25 cellular contexts compared by ENCODE assay signal in genomic region chr5:174796711-174797192, GRCh38.
A peak's percentile ranks its signal among the peaks of the same experiment; 100 is the strongest.
DNase-seq lines count a peak whose midpoint lies in the region; ATAC-seq, FAIRE-seq and TF ChIP-seq lines count a peak whose summit lies in the region.
"Had no signal": no experiment of that assay in that cellular context is flagged by ENCODE, and none has a peak within 500 bp of the region (broad histone marks: within the 10 kb centered on the region; RNA-seq: fewer than 3 reads in every experiment).

No MANE protein-coding gene starts in this region.

- H4K20me1 ChIP-seq in HepG2 (ENCODE audit: insufficient read depth, low read length) = no peaks in the 10 kb centered on the region
- H4K20me1 ChIP-seq: BLaER1 treated with 17β-estradiol and CSF1 and Interleukin-3, amounts not matched to agents 10 nM and 100 nM had no signal

- in situ Hi-C loops in HepG2 (cut with HindIII; ENCODE audit: extremely low pct_ligation_motif_present, low pct_unique_long_range_greater_than_20kb) = loop anchor here (5.0 kb wide), 1 partner anchor 379 kb away; no protein-coding TSS in a partner anchor

- intact Hi-C loops in HepG2 (cut with micrococcal nuclease; ENCODE audit: unreplicated experiment) = no loop called here
- intact Hi-C loops in right lobe of liver (cut with DNase I) = loop anchor here in 1 of 2 donors (10.0 kb wide), 1 partner anchor 372 kb away; no protein-coding TSS in a partner anchor

- H3K4me3 ChIP-seq in HepG2 (replicated peaks in 1 of 3; ENCODE audit: insufficient read depth in 1 of 3, low read depth in 2 of 3, low read length in 3 of 3) (no peak overlapping the region), right lobe of liver (no peak overlapping the region)
- H3K4me3 ChIP-seq: A549; BLaER1 treated with 17β-estradiol and CSF1 and Interleukin-3, amounts not matched to agents 10 nM and 100 nM; GM23248 had no signal

- H3K27me3 ChIP-seq in HepG2 (ENCODE audit: control insufficient read depth in 1 of 2, insufficient read depth in 2 of 2, low read length in 2 of 2) (peaks cover 1 to 19% of the 10 kb centered on the region in 2 experiments; a peak in 3 of 5 replicates), right lobe of liver (peaks cover 0 to 12% of the 10 kb centered on the region in 2 donors)
- H3K27me3 ChIP-seq: BLaER1 treated with 17β-estradiol and CSF1 and Interleukin-3, amounts not matched to agents 10 nM and 100 nM had no signal

- ATAC-seq in HepG2 = no peak
- no peak for ATAC-seq in right lobe of liver
- ATAC-seq in HG03280 (IDR thresholded peaks at IDR 0.05; ENCODE audit: unreplicated experiment) = no peak
- ATAC-seq: A549, HCT116 had no signal

- no peak for DNase-seq in HepG2 (ENCODE audit: low spot score)
- DNase-seq in right lobe of liver = no peak
- peak; percentile 73 for DNase-seq in M059J (ENCODE audit: low read depth)
- DNase-seq in islet precursor cell = peak; percentile 46
- no peak for DNase-seq in H4 (ENCODE audit: low spot score)
- no peak for DNase-seq in nephron progenitor cell
- DNase-seq: ACHN; AML-193; BE2C; CD4-positive, alpha-beta T cell; CD8-positive, alpha-beta memory T cell; DMS 273 treated with DMSO at 0.1 percent for 48 hours; DMS79; GM23248; H9 had no signal

- BruUV-seq in HepG2 (replicated peaks; lab: Mats Ljungman, UMichigan) = no TSS peak

- TF ChIP-seq EP300 in HepG2 (IDR thresholded peaks at IDR 0.05; ENCODE audit: low read depth in 2 of 2, low read length in 2 of 2) (no peak), HepG2 (CRISPR knock-in tag; IDR thresholded peaks at IDR 0.05; ENCODE audit: borderline replicate concordance) (no peak)

- H3K9me3 ChIP-seq in HepG2 (ENCODE audit: low read length) (no peaks in the 10 kb centered on the region), right lobe of liver (no peaks in the 10 kb centered on the region)
- H3K9me3 ChIP-seq: A549, BE2C had no signal

- 7% methylated on average over 6 of the region's 7 CpGs for WGBS in HepG2 (ENCODE audit: low lambda C conversion rate)
- WGBS in right lobe of liver (ENCODE audit: insufficient coverage, low coverage, low lambda C conversion rate, missing lambda C conversion rate) = 33% methylated on average over 3 of the region's 7 CpGs

- no peaks in the 10 kb centered on the region for H3K79me2 ChIP-seq in HepG2 (ENCODE audit: insufficient read depth, low read length)

- H3K4me1 ChIP-seq in HepG2 (ENCODE audit: insufficient read depth, low read length) = no peaks in the 10 kb centered on the region
- no peaks in the 10 kb centered on the region for H3K4me1 ChIP-seq in right lobe of liver
- H3K4me1 ChIP-seq: A549, BE2C had no signal

- H3K27ac ChIP-seq in HepG2 (ENCODE audit: extremely low read length, insufficient read depth, low read length) (no peak overlapping the region), right lobe of liver (no peak overlapping the region)
- H3K27ac ChIP-seq: 22Rv1; A549; BLaER1 treated with 17β-estradiol and CSF1 and Interleukin-3, amounts not matched to agents 10 nM and 100 nM; GM23248 had no signal

- no peak for FAIRE-seq in HepG2 (lab: Jason Lieb, UNC)
- FAIRE-seq: A549, D721Med, G401.6, GM12892, H1 had no signal

- TF ChIP-seq POLR2A in HepG2 (IDR thresholded peaks at IDR 0.05; ENCODE audit: insufficient read depth in 1 of 2, low read depth in 2 of 2, low read length in 2 of 2) = no peak
- no peak for TF ChIP-seq POLR2A in right lobe of liver (IDR thresholded peaks at IDR 0.05)

- POLR2A ChIA-PET in HepG2 (lab: Yijun Ruan, JAX) = no interaction called here

- no peaks in the 10 kb centered on the region for H3K36me3 ChIP-seq in HepG2 (replicated peaks in 1 of 2; ENCODE audit: control insufficient read depth in 1 of 2, insufficient read depth in 2 of 2, low read length in 2 of 2)
- no peaks in the 10 kb centered on the region for H3K36me3 ChIP-seq in right lobe of liver
- H3K36me3 ChIP-seq: BE2C; BLaER1 treated with 17β-estradiol and CSF1 and Interleukin-3, amounts not matched to agents 10 nM and 100 nM had no signal

- no peaks in the 10 kb centered on the region for H3K36me3 Mint-ChIP-seq in nephron progenitor cell (ENCODE audit: low read depth)
- H3K36me3 Mint-ChIP-seq: CD14-positive monocyte; CD8-positive, alpha-beta memory T cell had no signal

- no peak overlapping the region for H3K9ac ChIP-seq in HepG2 (ENCODE audit: insufficient read depth, low read depth, low read length)
- H3K9ac ChIP-seq: BLaER1 treated with 17β-estradiol and CSF1 and Interleukin-3, amounts not matched to agents 10 nM and 100 nM; GM23248 had no signal

- peaks cover 47% of the 10 kb centered on the region for H3K4me1 Mint-ChIP-seq in nephron progenitor cell

- no peaks in the 10 kb centered on the region for H3K9me3 Mint-ChIP-seq in nephron progenitor cell
- H3K9me3 Mint-ChIP-seq: CD4-positive, alpha-beta T cell; H9 had no signal

- no peak overlapping the region for H3K4me3 Mint-ChIP-seq in nephron progenitor cell
- H3K4me3 Mint-ChIP-seq: CD14-positive monocyte; CD4-positive, alpha-beta T cell; CD8-positive, alpha-beta memory T cell; H9 had no signal

- H3K27ac Mint-ChIP-seq in nephron progenitor cell = no peak overlapping the region
- H3K27ac Mint-ChIP-seq: CD14-positive monocyte; CD4-positive, alpha-beta T cell had no signal

- H3K4me2 ChIP-seq in HepG2 (ENCODE audit: low read depth, low read length) = no peak overlapping the region
- H3K4me2 ChIP-seq: A549; BLaER1 treated with 17β-estradiol and CSF1 and Interleukin-3, amounts not matched to agents 10 nM and 100 nM had no signal

- no peak for TF ChIP-seq RAD21 in HepG2 (CRISPR knock-in tag; IDR thresholded peaks at IDR 0.05)

- CTCF ChIA-PET in HepG2 (lab: Yijun Ruan, JAX; ENCODE audit: low intra/inter-chr PET ratio, low total read pairs) = no interaction called here

- TF ChIP-seq CTCF in HepG2 (CRISPR knock-in tag; IDR thresholded peaks at IDR 0.05) (no peak), right lobe of liver (IDR thresholded peaks at IDR 0.05) (no peak), nephron progenitor cell (IDR thresholded peaks at IDR 0.05) (no peak)

- no peak overlapping the region for H2AFZ ChIP-seq in HepG2 (ENCODE audit: low read length)
- H2AFZ ChIP-seq: GM23248 had no signal

- peaks cover 26% of the 10 kb centered on the region for H3K27me3 Mint-ChIP-seq in nephron progenitor cell (ENCODE audit: low read depth, poor library complexity)

TF ChIP-seq in HepG2, 621 proteins besides CTCF, POLR2A, EP300 and RAD21:
- TF ChIP-seq ZUFSP (CRISPR knock-in tag; IDR thresholded peaks at IDR 0.05; ENCODE audit: borderline replicate concordance) = no peak
- no peak for TF ChIP-seq ZNF251 (CRISPR knock-in tag; IDR thresholded peaks at IDR 0.05)
- peak; percentile 75 for TF ChIP-seq CREB1 (IDR thresholded peaks at IDR 0.05)
- TF ChIP-seq CREB1 (CRISPR knock-in tag; IDR thresholded peaks at IDR 0.05) = no peak
- TF ChIP-seq ATF7 (IDR thresholded peaks at IDR 0.05) = peak; percentile 59; the same call in 1 of the 2 replicates
- TF ChIP-seq ATF7 (CRISPR knock-in tag; IDR thresholded peaks at IDR 0.05) = no peak
- no peak for TF ChIP-seq THRA (CRISPR knock-in tag; IDR thresholded peaks at IDR 0.05; ENCODE audit: borderline replicate concordance)
TF ChIP-seq in HepG2: peak in this region for 2.

Comparison
In these comparisons a context has a peak if more than half of its experiments do, and no peak if none do; other contexts are left out.
1. DNase-seq: peak in M059J (single experiment) and islet precursor cell (single experiment); none in HepG2 (single experiment), right lobe of liver (0 of 3), H4 (single experiment) and nephron progenitor cell (single experiment).